ENCODE assay signal across 23 cellular contexts in genomic region chr10:96344178-96344577, GRCh38. TPM values are rescaled to one million over a fixed set of nuclear protein-coding genes. Genes with fewer than 3 reads are reported as not detected.
DNase-seq lines count a peak whose midpoint lies in the region; ATAC-seq, FAIRE-seq and TF ChIP-seq lines count a peak whose summit lies in the region.
"Had no signal": no experiment of that assay in that cellular context is flagged by ENCODE, and none has a peak within 500 bp of the region (broad histone marks: within the 10 kb centered on the region; RNA-seq: fewer than 3 reads in every experiment).

No MANE protein-coding gene starts in this region.

- H3K4me1 Mint-ChIP-seq in naive B cell: peaks cover 9 to 15% (median 13%) of the 10 kb centered on the region in 3 donors

- DNase-seq in H1 (ENCODE audit: low read depth in 1 of 2, low spot score in 2 of 2) (no peak), naive B cell (peak; percentile 5), DMS 273 (lab: John Stamatoyannopoulos, UW; ENCODE audit: unreplicated experiment) (no peak), HepG2 (ENCODE audit: low spot score) (no peak), H4 (ENCODE audit: low spot score) (no peak)
- DNase-seq: Calu3; CD8-positive, alpha-beta T cell; DMS 273 treated with DMSO at 0.1 percent for 48 hours; DMS53; DND-41; GOT3; Karpas-422; KBM-7 had no signal

- peak overlapping the region; percentile 15; the same call in 1 of the 2 replicates for H2BK5ac ChIP-seq in H1 (ENCODE audit: low read depth, low read length)

- peaks cover 7 to 23% (median 17%) of the 10 kb centered on the region in 10 experiments; a peak in 13 of 20 replicates for H3K4me1 ChIP-seq in BLaER1 treated with 17β-estradiol and CSF1 and Interleukin-3, amounts not matched to agents 10 nM and 100 nM
- H3K4me1 ChIP-seq in HUES48 (ENCODE audit: control insufficient read depth, insufficient read depth, low read length): peaks cover 30% of the 10 kb centered on the region
- peaks cover 0 to 14% (median 9%) of the 10 kb centered on the region in 4 experiments; a peak in 6 of 7 replicates for H3K4me1 ChIP-seq in H1 (replicated peaks in 1 of 4; ENCODE audit: control insufficient read depth in 3 of 4, insufficient read depth in 4 of 4, low read length in 3 of 4)
- no peaks in the 10 kb centered on the region for H3K4me1 ChIP-seq in HepG2 (ENCODE audit: insufficient read depth, low read length)
- H3K4me1 ChIP-seq: HAP-1 had no signal

- no peak for TF ChIP-seq EP300 in H1 (IDR thresholded peaks at IDR 0.05; ENCODE audit: borderline replicate concordance in 1 of 2, low read depth in 2 of 2, low read length in 2 of 2)
- TF ChIP-seq EP300 in HepG2 (IDR thresholded peaks at IDR 0.05; ENCODE audit: low read depth in 2 of 2, low read length in 2 of 2): no peak
- no peak for TF ChIP-seq EP300 in HepG2 (CRISPR knock-in tag; IDR thresholded peaks at IDR 0.05; ENCODE audit: borderline replicate concordance)

- TF ChIP-seq POLR2A in H1 (IDR thresholded peaks at IDR 0.05; ENCODE audit: control extremely low read depth in 1 of 2, low read depth in 2 of 2, low read length in 2 of 2): no peak
- no peak for TF ChIP-seq POLR2A in HepG2 (IDR thresholded peaks at IDR 0.05; ENCODE audit: insufficient read depth in 1 of 2, low read depth in 2 of 2, low read length in 2 of 2)

- H4K20me1 ChIP-seq in BLaER1 treated with 17β-estradiol and CSF1 and Interleukin-3, amounts not matched to agents 10 nM and 100 nM: peaks cover 0 to 31% (median 0%) of the 10 kb centered on the region in 11 experiments; a peak in 2 of 22 replicates
- H4K20me1 ChIP-seq in H1 (replicated peaks in 1 of 2; ENCODE audit: control insufficient read depth in 1 of 2, insufficient read depth in 2 of 2, low read length in 2 of 2) (no peaks in the 10 kb centered on the region), HepG2 (ENCODE audit: insufficient read depth, low read length) (no peaks in the 10 kb centered on the region)

- CTCF ChIA-PET in H1 (lab: Charles Lee; ENCODE audit: partially characterized antibody) (interaction anchor here (1.2 to 1.8 kb wide), 3 partner anchors 10 to 31 kb away, joined by 3 to 4 read pairs (median 3); no protein-coding TSS in a partner anchor), HepG2 (lab: Yijun Ruan, JAX; ENCODE audit: low intra/inter-chr PET ratio, low total read pairs) (no interaction called here)

- H2BK20ac ChIP-seq in H1 (ENCODE audit: low read length): no peak overlapping the region; the same call in 1 of the 2 replicates

- H2BK120ac ChIP-seq in H1 (replicated peaks; ENCODE audit: low read depth, low read length): no peak overlapping the region

- no peak overlapping the region for H3K23ac ChIP-seq in H1 (ENCODE audit: insufficient read length)

- no TSS peak for BruUV-seq in HepG2 (replicated peaks; lab: Mats Ljungman, UMichigan)

- no peaks in the 10 kb centered on the region for H3K79me2 ChIP-seq in H1 (ENCODE audit: control insufficient read depth in 1 of 2, insufficient read depth in 2 of 2, low read length in 2 of 2)
- no peaks in the 10 kb centered on the region for H3K79me2 ChIP-seq in HepG2 (ENCODE audit: insufficient read depth, low read length)

- H3K4me2 ChIP-seq in BLaER1 treated with 17β-estradiol and CSF1 and Interleukin-3, amounts not matched to agents 10 nM and 100 nM: peak overlapping the region in 7 of 11 experiments; percentile 1 to 43 (median 18); a peak in 10 of 22 replicates
- H3K4me2 ChIP-seq in H1 (ENCODE audit: insufficient read depth in 1 of 2, low read depth in 2 of 2, low read length in 2 of 2): no peak overlapping the region
- no peak overlapping the region for H3K4me2 ChIP-seq in HepG2 (ENCODE audit: low read depth, low read length)

- H3K9ac ChIP-seq in BLaER1 treated with 17β-estradiol and CSF1 and Interleukin-3, amounts not matched to agents 10 nM and 100 nM: no peak overlapping the region
- H3K9ac ChIP-seq in HUES48 (ENCODE audit: low read depth, low read length): no peak overlapping the region
- no peak overlapping the region for H3K9ac ChIP-seq in H1 (replicated peaks in 1 of 4; ENCODE audit: extremely low read depth in 1 of 4, low read depth in 3 of 4, low read length in 3 of 4)
- no peak overlapping the region for H3K9ac ChIP-seq in HepG2 (ENCODE audit: insufficient read depth, low read depth, low read length)

- in situ Hi-C loops in HepG2 (cut with HindIII; ENCODE audit: extremely low pct_ligation_motif_present, low pct_unique_long_range_greater_than_20kb): no loop called here

- 98% methylated on average over 4 of the region's 4 CpGs; no CpG with 5 or more reads in 1 of the 2 experiments for WGBS in H1 (ENCODE audit: extremely low coverage in 1 of 2, insufficient coverage in 1 of 2, insufficient read length in 1 of 2, insufficient replicate concordance in 2 of 2, low coverage in 1 of 2, low lambda C conversion rate in 2 of 2, missing lambda C conversion rate in 1 of 2), 2 experiments
- WGBS in HepG2 (ENCODE audit: low lambda C conversion rate): 92% methylated on average over 4 of the region's 4 CpGs

- H3K27ac ChIP-seq in BLaER1 treated with 17β-estradiol and CSF1 and Interleukin-3, amounts not matched to agents 10 nM and 100 nM: peak overlapping the region in 6 of 11 experiments; percentile 9 to 58 (median 21); a peak in 6 of 22 replicates
- H3K27ac ChIP-seq in HUES48 (ENCODE audit: low read depth, low read length): peak overlapping the region; percentile 88
- no peak overlapping the region for H3K27ac ChIP-seq in H1 (ENCODE audit: low read depth, low read length)
- no peak overlapping the region for H3K27ac ChIP-seq in HepG2 (ENCODE audit: extremely low read length, insufficient read depth, low read length)
- H3K27ac ChIP-seq: HL-60 had no signal

- H3K56ac ChIP-seq in H1 (replicated peaks; ENCODE audit: insufficient read length, low read depth, low read length): no peak overlapping the region

- no peak overlapping the region for H2AK5ac ChIP-seq in H1 (ENCODE audit: low read depth, low read length)

- TF ChIP-seq RAD21 in H1 (IDR thresholded peaks at IDR 0.05 in 1 of 2, conservative IDR thresholded peaks at IDR 0.05 in 1 of 2; ENCODE audit: low read depth in 2 of 2, low read length in 2 of 2): no peak
- TF ChIP-seq RAD21 in HepG2 (CRISPR knock-in tag; IDR thresholded peaks at IDR 0.05): no peak

- no peak overlapping the region; the same call in 1 of the 2 replicates for H3K18ac ChIP-seq in H1 (ENCODE audit: extremely low read depth, low read length)

- H3K27ac Mint-ChIP-seq in naive B cell: peak overlapping the region in 2 of 6 donors; percentile 2 to 54
- H3K27ac Mint-ChIP-seq: CD8-positive, alpha-beta T cell had no signal

- H3K9me3 Mint-ChIP-seq in naive B cell: peaks cover 0 to 9% (median 6%) of the 10 kb centered on the region in 7 donors

- peaks cover 0 to 7% (median 4%) of the 10 kb centered on the region in 3 donors for H3K27me3 Mint-ChIP-seq in naive B cell

- no peak overlapping the region for H3K4ac ChIP-seq in H1 (replicated peaks; ENCODE audit: insufficient read length, low read depth, low read length)

- no peak overlapping the region for H3K4me3 Mint-ChIP-seq in naive B cell
- H3K4me3 Mint-ChIP-seq: CD8-positive, alpha-beta T cell had no signal

- no peaks in the 10 kb centered on the region for H3K23me2 ChIP-seq in H1 (ENCODE audit: low read depth, low read length)

- H3K9me3 ChIP-seq in BLaER1 treated with 17β-estradiol and CSF1 and Interleukin-3, amounts not matched to agents 10 nM and 100 nM (replicated peaks in 1 of 11): peaks cover 14 to 38% (median 27%) of the 10 kb centered on the region in 11 experiments; a peak in 21 of 22 replicates
- H3K9me3 ChIP-seq in HUES48 (ENCODE audit: control insufficient read depth, insufficient read depth, low read length) (peaks cover 11% of the 10 kb centered on the region), H1 (ENCODE audit: insufficient read depth in 2 of 2, low read depth in 1 of 2, low read length in 1 of 2) (peaks cover 10 to 11% of the 10 kb centered on the region in 2 experiments), HepG2 (ENCODE audit: low read length) (no peaks in the 10 kb centered on the region)
- H3K9me3 ChIP-seq: HAP-1 had no signal

- no peak overlapping the region for H2BK15ac ChIP-seq in H1 (ENCODE audit: low read length)

- FAIRE-seq in H1 (lab: Jason Lieb, UNC) (no peak), HepG2 (lab: Jason Lieb, UNC) (no peak)
- FAIRE-seq: G401.6, GM12892 had no signal

- no peak for TF ChIP-seq CTCF in H1 (IDR thresholded peaks at IDR 0.05; ENCODE audit: control extremely low read depth in 1 of 3, insufficient read depth in 1 of 3, low read depth in 1 of 3, low read length in 3 of 3)
- no peak for TF ChIP-seq CTCF in HepG2 (CRISPR knock-in tag; IDR thresholded peaks at IDR 0.05)

- peak overlapping the region; percentile 70 for H4K91ac ChIP-seq in H1 (replicated peaks; ENCODE audit: insufficient read length, low read length)

- POLR2A ChIA-PET in H1 (lab: Charles Lee; ENCODE audit: partially characterized antibody) (no interaction called here), HepG2 (lab: Yijun Ruan, JAX) (no interaction called here)

- peaks cover 0 to 97% (median 78%) of the 10 kb centered on the region in 11 experiments; a peak in 16 of 22 replicates for H3K36me3 ChIP-seq in BLaER1 treated with 17β-estradiol and CSF1 and Interleukin-3, amounts not matched to agents 10 nM and 100 nM
- H3K36me3 ChIP-seq in HUES48 (ENCODE audit: control insufficient read depth, insufficient read depth, low read length) (no peaks in the 10 kb centered on the region), H1 (ENCODE audit: control insufficient read depth in 2 of 4, insufficient read depth in 4 of 4, low read length in 3 of 4) (peaks cover 0 to 3% (median 0%) of the 10 kb centered on the region in 4 experiments; a peak in 1 of 8 replicates), HepG2 (replicated peaks in 1 of 2; ENCODE audit: control insufficient read depth in 1 of 2, insufficient read depth in 2 of 2, low read length in 2 of 2) (no peaks in the 10 kb centered on the region)
- H3K36me3 ChIP-seq: HAP-1 had no signal

- H2BK12ac ChIP-seq in H1 (ENCODE audit: low read depth, low read length): no peak overlapping the region; the same call in 1 of the 2 replicates

- H3K79me1 ChIP-seq in H1 (ENCODE audit: low read depth, low read length): no peaks in the 10 kb centered on the region

- ATAC-seq in naive B cell (ENCODE audit: low read depth in 2 of 2) (peak; percentile 55 to 81), HepG2 (no peak)
- ATAC-seq: CD8-positive, alpha-beta T cell had no signal

- no peak overlapping the region for H4K8ac ChIP-seq in H1 (ENCODE audit: extremely low read depth, insufficient read depth, low read length)

- no peaks in the 10 kb centered on the region for H3K36me3 Mint-ChIP-seq in naive B cell
- H3K36me3 Mint-ChIP-seq: CD8-positive, alpha-beta T cell; IgD-negative memory B cell had no signal

- no peak overlapping the region for H4K5ac ChIP-seq in H1 (ENCODE audit: insufficient read length, low read depth, low read length)

- no peak overlapping the region for H3K4me3 ChIP-seq in BLaER1 treated with 17β-estradiol and CSF1 and Interleukin-3, amounts not matched to agents 10 nM and 100 nM
- no peak overlapping the region for H3K4me3 ChIP-seq in HUES48 (ENCODE audit: low read depth, low read length)
- no peak overlapping the region for H3K4me3 ChIP-seq in H1 (ENCODE audit: extremely low read depth in 1 of 4, insufficient read depth in 2 of 4, low read depth in 3 of 4, low read length in 4 of 4)
- no peak overlapping the region for H3K4me3 ChIP-seq in HepG2 (replicated peaks in 1 of 3; ENCODE audit: insufficient read depth in 1 of 3, low read depth in 2 of 3, low read length in 3 of 3)
- H3K4me3 ChIP-seq: HAP-1 had no signal

- no peak overlapping the region for H3K14ac ChIP-seq in H1 (ENCODE audit: insufficient read length)

- H2AFZ ChIP-seq in H1 (ENCODE audit: low read length): no peak overlapping the region
- H2AFZ ChIP-seq in HepG2 (ENCODE audit: low read length): no peak overlapping the region

- intact Hi-C loops in HepG2 (cut with micrococcal nuclease; ENCODE audit: unreplicated experiment): no loop called here

- no peaks in the 10 kb centered on the region for H3K27me3 ChIP-seq in BLaER1 treated with 17β-estradiol and CSF1 and Interleukin-3, amounts not matched to agents 10 nM and 100 nM
- H3K27me3 ChIP-seq in HUES48 (ENCODE audit: control insufficient read depth, insufficient read depth, low read length): no peaks in the 10 kb centered on the region
- peaks cover 0 to 1% (median 0%) of the 10 kb centered on the region in 4 experiments; a peak in 1 of 7 replicates for H3K27me3 ChIP-seq in H1 (replicated peaks in 1 of 4; ENCODE audit: control insufficient read depth in 3 of 4, extremely low read depth in 1 of 4, insufficient read depth in 3 of 4, low read length in 3 of 4)
- H3K27me3 ChIP-seq in HepG2 (ENCODE audit: control insufficient read depth in 1 of 2, insufficient read depth in 2 of 2, low read length in 2 of 2): 0 out of 5 replicates have a peak, but pooled peaks cover 0 to 3% of the 10 kb centered on the region in 2 experiments

RNA-seq across cellular contexts. Expression of gene OPALIN, which starts 14.6 kb away (rescaled TPM):
- not detected in 2 replicates for total RNA-seq in H1 (2021; fragmentation: NEBNext Ultra II Directional; extraction: Animal tissue kit (Norgen Biotek cat#: 25700))
- polyA plus RNA-seq in H1 (2011; rRNA removed) (0.03 TPM in 1 of 2 replicates, not detected in the other), naive B cell (ENCODE audit: low read depth in 6 of 6) (not detected), HepG2 (2011; rRNA removed) (not detected in 2 replicates)
- not detected for polyA plus RNA-seq in H1 (2011; cell fraction: cytosol; rRNA removed)
- not detected for polyA plus RNA-seq in H1 (2011; cell fraction: nucleus; rRNA removed)
- polyA plus RNA-seq in H1 (2012, experiment 1 of 2): not detected in 4 replicates
- polyA plus RNA-seq in H1 (2012, experiment 2 of 2): not detected
- polyA plus RNA-seq in H1 (2013, experiment 1 of 2): 0.06 TPM
- polyA plus RNA-seq in H1 (2013, experiment 2 of 2): 0.06 TPM
- polyA minus RNA-seq in H1 (2011; rRNA and poly(A)+ RNA removed): not detected in 2 replicates
- polyA minus RNA-seq in H1 (2011; cell fraction: cytosol; rRNA and poly(A)+ RNA removed): not detected
- not detected for polyA minus RNA-seq in H1 (2011; cell fraction: nucleus; rRNA and poly(A)+ RNA removed)
- total RNA-seq in HepG2 (2016; rRNA removed; fragmentation: Illumina TruSeq; extraction: Trizol): not detected in 2 replicates
- total RNA-seq in HepG2 (2016; cell fraction: cytosol; rRNA removed; fragmentation: Illumina TruSeq; extraction: Trizol; ENCODE audit: low read depth): not detected in 2 replicates
- not detected in 2 replicates for total RNA-seq in HepG2 (2016; cell fraction: insoluble cytoplasmic fraction; rRNA removed; fragmentation: Illumina TruSeq; extraction: Trizol)
- total RNA-seq in HepG2 (2016; cell fraction: membrane; rRNA removed; fragmentation: Illumina TruSeq; extraction: Trizol): not detected in 2 replicates
- not detected in 2 replicates for total RNA-seq in HepG2 (2016; cell fraction: nucleus; rRNA removed; fragmentation: Illumina TruSeq; extraction: Trizol)
- not detected in 2 replicates for polyA plus RNA-seq in HepG2 (2011; cell fraction: cytosol; rRNA removed)
- polyA plus RNA-seq in HepG2 (2011; cell fraction: nucleus; rRNA removed): not detected in 2 replicates
- not detected in 2 replicates for polyA plus RNA-seq in HepG2 (2012)
- polyA plus RNA-seq in HepG2 (2016; cell fraction: cytosol; fragmentation: Illumina TruSeq; extraction: Trizol; ENCODE audit: low read depth): not detected in 2 replicates
- not detected in 2 replicates for polyA plus RNA-seq in HepG2 (2016; cell fraction: insoluble cytoplasmic fraction; fragmentation: Illumina TruSeq; extraction: Trizol; ENCODE audit: low read depth)
- polyA plus RNA-seq in HepG2 (2016; cell fraction: membrane; fragmentation: Illumina TruSeq; extraction: Trizol; ENCODE audit: low read depth): not detected in 2 replicates
- polyA plus RNA-seq in HepG2 (2016; cell fraction: nucleus; fragmentation: Illumina TruSeq; extraction: Trizol; ENCODE audit: insufficient read depth, low read depth): not detected in 2 replicates
- polyA minus RNA-seq in HepG2 (2011; rRNA and poly(A)+ RNA removed; ENCODE audit: low replicate concordance): not detected in 2 replicates
- not detected in 2 replicates for polyA minus RNA-seq in HepG2 (2011; cell fraction: cytosol; rRNA and poly(A)+ RNA removed)
- not detected in 2 replicates for polyA minus RNA-seq in HepG2 (2011; cell fraction: nucleus; rRNA and poly(A)+ RNA removed)
- not detected in 2 replicates for total RNA-seq in H4 (2014; rRNA removed; shearing (Covaris generic))
- total RNA-seq: A172; Calu3; CD8-positive, alpha-beta T cell; HT1080 had no signal
- polyA plus RNA-seq: BJ, IgD-negative memory B cell had no signal

RNA-seq across cellular contexts. Expression of gene DNTT, which starts 39.9 kb away (rescaled TPM):
- not detected in 2 replicates for total RNA-seq in H1 (2021; fragmentation: NEBNext Ultra II Directional; extraction: Animal tissue kit (Norgen Biotek cat#: 25700))
- polyA plus RNA-seq in H1 (2011; rRNA removed): not detected in 2 replicates
- polyA plus RNA-seq in H1 (2011; cell fraction: cytosol; rRNA removed): not detected
- polyA plus RNA-seq in H1 (2011; cell fraction: nucleus; rRNA removed): not detected
- polyA plus RNA-seq in H1 (2012, experiment 1 of 2): not detected in 4 replicates
- not detected for polyA plus RNA-seq in H1 (2012, experiment 2 of 2)
- 0.04 TPM for polyA plus RNA-seq in H1 (2013, experiment 1 of 2)
- polyA plus RNA-seq in H1 (2013, experiment 2 of 2): 0.06 TPM
- not detected in 2 replicates for polyA minus RNA-seq in H1 (2011; rRNA and poly(A)+ RNA removed)
- polyA minus RNA-seq in H1 (2011; cell fraction: cytosol; rRNA and poly(A)+ RNA removed): not detected
- polyA minus RNA-seq in H1 (2011; cell fraction: nucleus; rRNA and poly(A)+ RNA removed): not detected
- polyA plus RNA-seq in naive B cell (ENCODE audit: low read depth in 6 of 6): under 1 TPM in 1 of 6 donors, not detected in 5; 0.21 TPM
- total RNA-seq in HepG2 (2016; rRNA removed; fragmentation: Illumina TruSeq; extraction: Trizol): not detected in 2 replicates
- total RNA-seq in HepG2 (2016; cell fraction: cytosol; rRNA removed; fragmentation: Illumina TruSeq; extraction: Trizol; ENCODE audit: low read depth): not detected in 2 replicates
- total RNA-seq in HepG2 (2016; cell fraction: insoluble cytoplasmic fraction; rRNA removed; fragmentation: Illumina TruSeq; extraction: Trizol): not detected in 2 replicates
- total RNA-seq in HepG2 (2016; cell fraction: membrane; rRNA removed; fragmentation: Illumina TruSeq; extraction: Trizol): not detected in 2 replicates
- not detected in 2 replicates for total RNA-seq in HepG2 (2016; cell fraction: nucleus; rRNA removed; fragmentation: Illumina TruSeq; extraction: Trizol)
- not detected in 2 replicates for polyA plus RNA-seq in HepG2 (2011; rRNA removed)
- not detected in 2 replicates for polyA plus RNA-seq in HepG2 (2011; cell fraction: cytosol; rRNA removed)
- polyA plus RNA-seq in HepG2 (2011; cell fraction: nucleus; rRNA removed): not detected in 2 replicates
- polyA plus RNA-seq in HepG2 (2012): not detected in 2 replicates
- polyA plus RNA-seq in HepG2 (2016; cell fraction: cytosol; fragmentation: Illumina TruSeq; extraction: Trizol; ENCODE audit: low read depth): not detected in 2 replicates
- not detected in 2 replicates for polyA plus RNA-seq in HepG2 (2016; cell fraction: insoluble cytoplasmic fraction; fragmentation: Illumina TruSeq; extraction: Trizol; ENCODE audit: low read depth)
- polyA plus RNA-seq in HepG2 (2016; cell fraction: membrane; fragmentation: Illumina TruSeq; extraction: Trizol; ENCODE audit: low read depth): not detected in 2 replicates
- not detected in 2 replicates for polyA plus RNA-seq in HepG2 (2016; cell fraction: nucleus; fragmentation: Illumina TruSeq; extraction: Trizol; ENCODE audit: insufficient read depth, low read depth)
- not detected in 2 replicates for polyA minus RNA-seq in HepG2 (2011; rRNA and poly(A)+ RNA removed; ENCODE audit: low replicate concordance)
- not detected in 2 replicates for polyA minus RNA-seq in HepG2 (2011; cell fraction: cytosol; rRNA and poly(A)+ RNA removed)
- polyA minus RNA-seq in HepG2 (2011; cell fraction: nucleus; rRNA and poly(A)+ RNA removed): not detected in 2 replicates
- total RNA-seq in H4 (2014; rRNA removed; shearing (Covaris generic)): not detected in 2 replicates
- total RNA-seq: A172; Calu3; CD8-positive, alpha-beta T cell; HT1080 had no signal
- polyA plus RNA-seq: BJ had no signal

Comparison
In these comparisons a context has a peak if more than half of its experiments do, and no peak if none do; other contexts are left out.
1. H3K27ac ChIP-seq: peak in BLaER1 treated with 17β-estradiol and CSF1 and Interleukin-3, amounts not matched to agents 10 nM and 100 nM (6 of 11) and HUES48 (single experiment); none in H1 (single experiment) and HepG2 (single experiment).
2. H3K4me2 ChIP-seq: peak in BLaER1 treated with 17β-estradiol and CSF1 and Interleukin-3, amounts not matched to agents 10 nM and 100 nM (7 of 11); none in H1 (0 of 2) and HepG2 (single experiment).